In genomic region chr5:150503977-150504620, GRCh38 we compare ENCODE assay signal across 7 cellular contexts. TPM values are rescaled to one million over a fixed set of nuclear protein-coding genes. Genes with fewer than 3 reads are reported as not detected.
A peak's percentile ranks its signal among the peaks of the same experiment; 100 is the strongest.
DNase-seq lines count a peak whose midpoint lies in the region; ATAC-seq and TF ChIP-seq lines count a peak whose summit lies in the region.

No MANE protein-coding gene starts in this region.

- peak; percentile 71 for DNase-seq in NCI-H82 treated with DMSO at 0.1 percent for 48 hours (lab: John Stamatoyannopoulos, UW; ENCODE audit: unreplicated experiment)
- DNase-seq in endodermal cell, result no peak
- DNase-seq in mucosa of descending colon, result peak in 2 of 3 donors; percentile 62 to 80
- peak; percentile 92 for DNase-seq in upper lobe of right lung
- no peak for DNase-seq in stimulated activated naive CD4-positive, alpha-beta T cell (lab: John Stamatoyannopoulos, UW)
- no peak for DNase-seq in lower leg skin (ENCODE audit: low spot score in 2 of 2)
- DNase-seq in activated T-cell treated with anti-CD3 and anti-CD28 coated beads, Interleukin-2, amount 50 U/mL, for 1 hour, result no peak

- ATAC-seq in mucosa of descending colon (peak; percentile 75), upper lobe of right lung (peak; percentile 81)

- TF ChIP-seq CTCF in endodermal cell (conservative IDR thresholded peaks at IDR 0.05) (no peak), mucosa of descending colon (IDR thresholded peaks at IDR 0.05) (no peak), upper lobe of right lung (IDR thresholded peaks at IDR 0.05) (no peak), lower leg skin (IDR thresholded peaks at IDR 0.05) (no peak)

- intact Hi-C loops in mucosa of descending colon (cut with DNase I, micrococcal nuclease) (no loop called here), upper lobe of right lung (cut with DNase I) (no loop called here), lower leg skin (cut with DNase I; ENCODE audit: low total_unique reads) (no loop called here)

- H3K27me3 ChIP-seq in endodermal cell (ENCODE audit: control insufficient read depth, insufficient read depth, low read length, poor library complexity, severe bottlenecking) (no peaks in the 10 kb centered on the region), upper lobe of right lung (no peaks in the 10 kb centered on the region)

- H3K36me3 Mint-ChIP-seq in endodermal cell (ENCODE audit: low read depth), result no peaks in the 10 kb centered on the region

- H3K9me3 ChIP-seq in endodermal cell (ENCODE audit: control insufficient read depth, low read length) (no peaks in the 10 kb centered on the region), mucosa of descending colon (no peaks in the 10 kb centered on the region), upper lobe of right lung (no peaks in the 10 kb centered on the region)

- peaks cover 10% of the 10 kb centered on the region for H3K36me3 ChIP-seq in endodermal cell (ENCODE audit: control insufficient read depth, insufficient read depth, low read length)
- H3K36me3 ChIP-seq in mucosa of descending colon (ENCODE audit: low read depth), result no peaks in the 10 kb centered on the region
- no peaks in the 10 kb centered on the region for H3K36me3 ChIP-seq in upper lobe of right lung

- H3K4me1 Mint-ChIP-seq in endodermal cell, result peaks cover 44% of the 10 kb centered on the region

- H3K27me3 Mint-ChIP-seq in endodermal cell (ENCODE audit: insufficient read depth), result no peaks in the 10 kb centered on the region

- H3K4me3 ChIP-seq in endodermal cell (ENCODE audit: low read length) (no peak overlapping the region), mucosa of descending colon (no peak overlapping the region), upper lobe of right lung (no peak overlapping the region), lower leg skin (ENCODE audit: low read depth, poor library complexity, severe bottlenecking) (no peak overlapping the region)

- H3K27ac Mint-ChIP-seq in endodermal cell, result peak overlapping the region; percentile 13

- WGBS in endodermal cell (ENCODE audit: insufficient coverage in 1 of 2, insufficient read length in 1 of 2), 2 experiments, result 92 to 93% methylated on average over 7 to 9 of the region's 9 CpGs
- 37 to 49% methylated on average over 9 of the region's 9 CpGs for WGBS in lower leg skin, 2 donors

- H3K4me1 ChIP-seq in endodermal cell (ENCODE audit: control insufficient read depth, insufficient read depth, low read length) (peaks cover 22% of the 10 kb centered on the region), mucosa of descending colon (ENCODE audit: low read depth) (peaks cover 64% of the 10 kb centered on the region), upper lobe of right lung (peaks cover 91% of the 10 kb centered on the region)

- no peak overlapping the region for H3K4me3 Mint-ChIP-seq in endodermal cell

- no peaks in the 10 kb centered on the region for H3K9me3 Mint-ChIP-seq in endodermal cell

- H3K27ac ChIP-seq in endodermal cell (ENCODE audit: low read depth, low read length) (no peak overlapping the region), upper lobe of right lung (peak overlapping the region; percentile 59)

- H3K9ac ChIP-seq in endodermal cell (ENCODE audit: extremely low read depth, low read length, poor library complexity, severe bottlenecking), result no peak overlapping the region

- no peak for TF ChIP-seq POLR2A in lower leg skin (IDR thresholded peaks at IDR 0.05)

RNA-seq across cellular contexts. Expression of gene NDST1, which starts 3.8 kb away (rescaled TPM):
- total RNA-seq in endodermal cell (10 to 100 TPM; 53.3 to 71.7 TPM), mucosa of descending colon (10 to 100 TPM; 58.1 to 66.5 (median 60.6) TPM), upper lobe of right lung (143 TPM), lower leg skin (100 to 1,000 TPM in 3 of 4 donors, 10 to 100 TPM in 1; 62.9 to 127 (median 115) TPM)
- 40.7 TPM for polyA plus RNA-seq in endodermal cell (2013, experiment 1 of 2)
- 37.5 TPM for polyA plus RNA-seq in endodermal cell (2013, experiment 2 of 2)

RNA-seq across cellular contexts. Expression of gene RPS14, which starts 54.6 kb away (rescaled TPM):
- total RNA-seq in endodermal cell, result 1,000 to 10,000 TPM; 2,313 to 2,316 TPM
- polyA plus RNA-seq in endodermal cell (2013, experiment 1 of 2), result 1,931 TPM
- 1,875 TPM for polyA plus RNA-seq in endodermal cell (2013, experiment 2 of 2)
- 1,000 to 10,000 TPM; 1,569 to 1,671 (median 1,618) TPM for total RNA-seq in mucosa of descending colon
- 1,578 TPM for total RNA-seq in upper lobe of right lung
- 1,000 to 10,000 TPM; 2,497 to 4,490 (median 3,854) TPM for total RNA-seq in lower leg skin

Comparison
In these comparisons a context has a peak if more than half of its experiments do, and no peak if none do; other contexts are left out.
1. DNase-seq: peak in NCI-H82 treated with DMSO at 0.1 percent for 48 hours (single experiment), mucosa of descending colon (2 of 3) and upper lobe of right lung (single experiment); none in endodermal cell (single experiment), stimulated activated naive CD4-positive, alpha-beta T cell (0 of 6), lower leg skin (0 of 2) and activated T-cell treated with anti-CD3 and anti-CD28 coated beads, Interleukin-2, amount 50 U/mL, for 1 hour (single experiment).